Comparison of ENCODE assay signal across 1 cellular context in genomic region chr2:38742797-38743559, GRCh38.
A peak's percentile ranks its signal among the peaks of the same experiment; 100 is the strongest.
TF ChIP-seq lines count a peak whose summit lies in the region.

No MANE protein-coding gene starts in this region.

TF ChIP-seq in H1, 55 proteins besides CTCF, POLR2A, EP300 and RAD21:
- TF ChIP-seq BACH1 (IDR thresholded peaks at IDR 0.05; ENCODE audit: low read length) = no peak
- TF ChIP-seq MAFK (IDR thresholded peaks at IDR 0.05; ENCODE audit: low read depth, low read length) = peak; percentile 10; the same call in 1 of the 2 replicates
- TF ChIP-seq SP1 (IDR thresholded peaks at IDR 0.05; ENCODE audit: low read depth, low read length) = no peak
- TF ChIP-seq EGR1 (IDR thresholded peaks at IDR 0.05; ENCODE audit: borderline replicate concordance, low read depth, low read length) = no peak
- no peak for TF ChIP-seq TBP (IDR thresholded peaks at IDR 0.05; ENCODE audit: low read depth, low read length)
- TF ChIP-seq CHD1 (IDR thresholded peaks at IDR 0.05; ENCODE audit: low read depth, low read length) = no peak
- TF ChIP-seq KDM5A (IDR thresholded peaks at IDR 0.05; ENCODE audit: low read length) = no peak
- TF ChIP-seq GABPA (IDR thresholded peaks at IDR 0.05; ENCODE audit: borderline replicate concordance, insufficient read depth, low read length) = no peak
- no peak for TF ChIP-seq CTBP2 (IDR thresholded peaks at IDR 0.05; ENCODE audit: borderline replicate concordance, insufficient read depth, insufficient read length, low read length)
- no peak for TF ChIP-seq CREB1 (IDR thresholded peaks at IDR 0.05)
- TF ChIP-seq CBX5 (IDR thresholded peaks at IDR 0.05; ENCODE audit: low read depth, low read length) = no peak
- no peak for TF ChIP-seq HDAC6 (IDR thresholded peaks at IDR 0.05; ENCODE audit: low read depth, low read length)
- peak; percentile 66; the same call in 1 of the 2 replicates for TF ChIP-seq POLR2AphosphoS5 (IDR thresholded peaks at IDR 0.05; ENCODE audit: low read depth, low read length)
- TF ChIP-seq ZNF274 (IDR thresholded peaks at IDR 0.05; ENCODE audit: borderline replicate concordance, extremely low read depth, low read length) = no peak
- no peak for TF ChIP-seq EZH2 (IDR thresholded peaks at IDR 0.05; ENCODE audit: low read depth, low read length, severe bottlenecking)
- no peak for TF ChIP-seq RNF2 (IDR thresholded peaks at IDR 0.05; ENCODE audit: borderline replicate concordance, low read depth, low read length, missing control alignments, poor library complexity, severe bottlenecking)
- no peak for TF ChIP-seq SIN3A (conservative IDR thresholded peaks at IDR 0.05 in 1 of 2, IDR thresholded peaks at IDR 0.05 in 1 of 2; ENCODE audit: low read depth in 1 of 2, low read length in 2 of 2)
